In the genomic region with DNA sequence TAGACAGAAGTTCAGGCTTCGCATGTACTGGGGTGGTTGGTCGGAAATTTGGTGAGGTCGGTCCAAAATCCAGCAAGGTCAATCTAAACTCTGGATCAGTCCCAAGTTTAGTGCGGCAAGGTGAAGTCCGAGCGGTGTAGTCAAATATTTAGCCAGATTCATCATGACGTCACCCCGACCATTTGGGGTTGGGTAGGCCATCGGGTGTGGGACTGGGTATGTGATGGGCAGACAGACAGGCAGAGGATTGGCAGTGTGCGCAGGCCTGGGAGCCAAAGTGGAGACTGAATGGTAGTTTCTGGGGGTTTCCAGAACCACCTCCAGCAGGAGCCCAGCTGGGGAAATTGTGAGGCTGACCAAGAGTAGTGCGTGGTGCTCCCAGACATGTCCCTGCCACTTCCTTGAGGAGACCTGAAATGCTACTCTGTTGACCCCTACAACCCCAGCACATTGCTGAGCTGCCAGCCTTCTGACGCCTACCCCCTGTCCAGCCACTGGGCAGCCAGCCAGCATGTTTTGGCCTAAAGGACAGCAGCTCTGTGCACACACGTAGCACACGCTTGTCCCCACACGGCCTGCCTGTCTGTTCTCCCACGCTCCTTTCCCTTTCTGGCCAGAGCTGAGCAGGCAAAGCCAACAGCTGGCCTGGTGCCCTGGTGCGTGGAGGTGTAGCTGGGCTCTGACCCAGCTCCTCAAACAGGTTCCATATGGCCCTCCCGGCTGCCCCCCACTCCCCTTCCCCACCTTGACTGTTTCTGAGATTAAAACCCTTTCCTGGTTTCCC, we compare ENCODE assay signal across 11 cellular contexts. TPM values are rescaled to one million over a fixed set of nuclear protein-coding genes. Genes with fewer than 3 reads are reported as not detected.
DNase-seq lines count a peak whose midpoint lies in the region; ATAC-seq and TF ChIP-seq lines count a peak whose summit lies in the region.
"Had no signal": no experiment of that assay in that cellular context is flagged by ENCODE, and none has a peak within 500 bp of the region (broad histone marks: within the 10 kb centered on the region; RNA-seq: fewer than 3 reads in every experiment).

No MANE protein-coding gene starts in this region.

- peak; percentile 8; the same call in 1 of the 2 replicates for TF ChIP-seq RAD21 in SK-N-SH (IDR thresholded peaks at IDR 0.05; ENCODE audit: low read length)

- intact Hi-C loops in tibial artery (cut with DNase I; ENCODE audit: low total_unique reads) = loop anchor here (5.0 kb wide), 1 partner anchor 39 kb away; no protein-coding TSS in a partner anchor

- POLR2A ChIA-PET in SK-N-SH (lab: Yijun Ruan, JAX) = interaction anchor here (1.1 to 1.4 kb wide), 2 partner anchors 14 to 40 kb away, joined by 3 to 4 read pairs; no protein-coding TSS in a partner anchor

- H3F3A ChIP-seq in SK-N-SH (replicated peaks; ENCODE audit: insufficient read depth) = no peaks in the 10 kb centered on the region

- no peak overlapping the region for H3K4me2 ChIP-seq in SK-N-SH

- H2AFZ ChIP-seq in SK-N-SH (ENCODE audit: low read depth) = no peak overlapping the region

- H3K9me3 ChIP-seq in SK-N-SH (no peaks in the 10 kb centered on the region), esophagus (ENCODE audit: control insufficient read depth in 2 of 2, insufficient read depth in 1 of 2, low read depth in 1 of 2, low read length in 1 of 2) (no peaks in the 10 kb centered on the region), tibial artery (no peaks in the 10 kb centered on the region)

- H3K27me3 ChIP-seq in SK-N-SH (ENCODE audit: insufficient read depth) (peaks cover 14% of the 10 kb centered on the region; the same call in 1 of the 2 replicates), esophagus (ENCODE audit: control insufficient read depth in 1 of 2, insufficient read depth in 2 of 2, low read length in 2 of 2) (no peaks in the 10 kb centered on the region), tibial artery (no peaks in the 10 kb centered on the region)

- ATAC-seq in HG03045 (IDR thresholded peaks at IDR 0.05; ENCODE audit: unreplicated experiment) = no peak

- H3K79me2 ChIP-seq in SK-N-SH (ENCODE audit: insufficient read depth) = no peaks in the 10 kb centered on the region

- peak; percentile 74 for DNase-seq in SK-N-SH
- DNase-seq in mesenteric fat pad (ENCODE audit: low spot score) = peak; percentile 75
- peak; percentile 51 to 93 for DNase-seq in tibial artery
- no peak for DNase-seq in NCI-H2029 (lab: John Stamatoyannopoulos, UW)
- no peak for DNase-seq in activated effector memory CD4-positive, alpha-beta T cell treated with anti-CD3 and anti-CD28 coated beads, Interleukin-2, amount 50 U/mL, for 16 hours
- no peak for DNase-seq in AML-193 (lab: John Stamatoyannopoulos, UW)
- DNase-seq: activated CD4-positive, alpha-beta T cell treated with anti-CD3 and anti-CD28 coated beads, Interleukin-2, amount 10 ng/mL, durations not matched to agents 7 days and 5 days; NCI-H2171 treated with DMSO at 0.1 percent for 48 hours; SHP77 had no signal

- H3K9me2 ChIP-seq in SK-N-SH = no peaks in the 10 kb centered on the region

- H3K27ac ChIP-seq in SK-N-SH (ENCODE audit: low read depth in 2 of 2, low read length in 1 of 2) (peak overlapping the region in 1 of 2 experiments; percentile 78; a peak in 2 of 4 replicates), esophagus (ENCODE audit: low read depth in 2 of 2, low read length in 1 of 2) (peak overlapping the region; percentile 44 to 86), tibial artery (peak overlapping the region; percentile 73 to 81)

- WGBS in SK-N-SH (ENCODE audit: low lambda C conversion rate) = 60% methylated on average over 18 of the region's 18 CpGs
- 54 to 56% methylated on average over 18 of the region's 18 CpGs for WGBS in esophagus, 2 donors

- no peaks in the 10 kb centered on the region for H3K36me3 ChIP-seq in SK-N-SH (replicated peaks in 1 of 2; ENCODE audit: control insufficient read depth in 1 of 2, insufficient read depth in 2 of 2, low read length in 1 of 2)
- H3K36me3 ChIP-seq in esophagus (ENCODE audit: control insufficient read depth in 2 of 2, insufficient read depth in 2 of 2, low read length in 1 of 2) = no peaks in the 10 kb centered on the region
- H3K36me3 ChIP-seq in tibial artery = no peaks in the 10 kb centered on the region

- TF ChIP-seq EP300 in SK-N-SH (IDR thresholded peaks at IDR 0.05; ENCODE audit: borderline replicate concordance in 1 of 2, low read depth in 1 of 2, low read length in 1 of 2) = peak in 1 of 2 experiments; percentile 72; a peak in 2 of 4 replicates

- H3K4me1 ChIP-seq in SK-N-SH (ENCODE audit: control insufficient read depth in 1 of 2, insufficient read depth in 2 of 2, low read depth in 1 of 2, low read length in 1 of 2) (peaks cover 0 to 47% of the 10 kb centered on the region in 2 experiments; a peak in 1 of 4 replicates), esophagus (ENCODE audit: control insufficient read depth in 2 of 2, insufficient read depth in 2 of 2, low read length in 1 of 2) (peaks cover 7 to 14% of the 10 kb centered on the region in 2 donors), tibial artery (peaks cover 0 to 44% (median 30%) of the 10 kb centered on the region in 4 donors)

- TF ChIP-seq CTCF in SK-N-SH (IDR thresholded peaks at IDR 0.05) (no peak), tibial artery (IDR thresholded peaks at IDR 0.05) (no peak)

- H4K20me1 ChIP-seq in SK-N-SH (ENCODE audit: insufficient read depth) = no peaks in the 10 kb centered on the region

- no peak overlapping the region for H3K9ac ChIP-seq in SK-N-SH

- no peak overlapping the region for H3K4me3 ChIP-seq in SK-N-SH (ENCODE audit: low read depth in 2 of 2, low read length in 1 of 2)
- no peak overlapping the region for H3K4me3 ChIP-seq in esophagus (ENCODE audit: low read depth in 1 of 2, low read length in 2 of 2)
- H3K4me3 ChIP-seq in tibial artery = no peak overlapping the region

- CTCF ChIA-PET in SK-N-SH (lab: Yijun Ruan, JAX) = interaction anchor here (0.6 to 8.8 kb wide), 8 partner anchors 12 to 1556 kb away, joined by 3 to 70 read pairs (median 4); no protein-coding TSS in a partner anchor

TF ChIP-seq in SK-N-SH, 30 proteins besides CTCF, POLR2A, EP300 and RAD21:
- TF ChIP-seq EZH2phosphoT487 (IDR thresholded peaks at IDR 0.05; ENCODE audit: borderline replicate concordance, low read depth) = no peak
- TF ChIP-seq FOXJ3 (CRISPR knock-in tag; IDR thresholded peaks at IDR 0.05) = 0 out of 2 replicates have a peak, but pooled peaks have one; percentile 51
- TF ChIP-seq MXI1 (IDR thresholded peaks at IDR 0.05; ENCODE audit: low read depth, low read length) = no peak; the same call in 1 of the 2 replicates
- TF ChIP-seq CHD2 (IDR thresholded peaks at IDR 0.05; ENCODE audit: low read length, partially characterized antibody) = peak; percentile 59
- no peak for TF ChIP-seq ELF1 (IDR thresholded peaks at IDR 0.05)
- peak; percentile 48 for TF ChIP-seq GATA2 (CRISPR knock-in tag; IDR thresholded peaks at IDR 0.05)
- TF ChIP-seq RCOR1 (IDR thresholded peaks at IDR 0.05; ENCODE audit: low read length) = peak; percentile 63
- no peak for TF ChIP-seq TAF1 (IDR thresholded peaks at IDR 0.05; ENCODE audit: borderline replicate concordance, low read depth, low read length)
TF ChIP-seq in SK-N-SH: peak in this region for 4.

RNA-seq across cellular contexts. Expression of gene FAM241B, which starts 55.9 kb away (rescaled TPM):
- polyA plus RNA-seq in SK-N-SH (2012; rRNA removed) (16.0 and 19.2 TPM in 2 replicates), esophagus (1 to 10 TPM; 4.3 to 5.2 TPM)
- 15.6 and 16.3 TPM in 2 replicates for polyA plus RNA-seq in SK-N-SH (2012; cell fraction: cytosol; rRNA removed)
- 14.5 and 14.8 TPM in 2 replicates for polyA plus RNA-seq in SK-N-SH (2012; cell fraction: nucleus; rRNA removed)
- 2.6 TPM for total RNA-seq in mesenteric fat pad

Comparison
In these comparisons a context has a peak if more than half of its experiments do, and no peak if none do; other contexts are left out.
1. DNase-seq: peak in SK-N-SH (single experiment), mesenteric fat pad (single experiment) and tibial artery (2 of 2); none in NCI-H2029 (single experiment), activated effector memory CD4-positive, alpha-beta T cell treated with anti-CD3 and anti-CD28 coated beads, Interleukin-2, amount 50 U/mL, for 16 hours (single experiment) and AML-193 (0 of 2).